In the genomic region with DNA sequence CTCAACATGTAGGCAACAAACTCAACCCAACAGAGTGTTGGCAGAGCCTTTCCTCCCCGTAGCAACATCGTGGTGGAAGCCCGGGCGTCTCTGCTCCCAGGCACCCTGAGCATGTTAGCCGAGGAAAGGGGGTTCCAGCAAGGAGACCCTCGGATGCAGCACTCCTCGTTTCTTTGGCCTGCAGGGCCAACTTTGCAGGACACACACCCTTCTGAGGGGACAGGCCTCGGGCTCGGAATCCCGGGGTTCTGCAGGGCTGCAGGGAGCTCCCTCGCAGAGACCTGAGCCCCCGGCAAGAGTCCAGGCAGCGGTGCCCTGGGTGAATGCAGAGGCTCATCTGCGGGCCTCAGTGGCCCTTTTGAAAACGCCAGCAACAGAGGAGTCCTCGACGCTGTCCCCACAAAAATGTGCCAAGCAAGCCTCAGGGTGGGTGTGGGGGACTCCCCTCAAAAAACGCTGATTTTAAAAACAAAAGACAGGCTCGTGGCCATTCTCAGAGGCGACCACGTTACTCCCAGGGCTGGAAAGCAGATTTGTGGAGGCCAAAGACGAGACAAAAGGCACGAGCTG, we compare ENCODE assay signal across 8 cellular contexts. TPM values are rescaled to one million over a fixed set of nuclear protein-coding genes. Genes with fewer than 3 reads are reported as not detected.
DNase-seq lines count a peak whose midpoint lies in the region; ATAC-seq, FAIRE-seq and TF ChIP-seq lines count a peak whose summit lies in the region.

No MANE protein-coding gene starts in this region.

- peaks cover 8% of the 10 kb centered on the region for H3K4me1 ChIP-seq in ACC112 (ENCODE audit: control insufficient read depth, insufficient read depth, low read length, unreplicated experiment)

- H3K9me3 Mint-ChIP-seq in brain: peaks cover 3 to 13% (median 7%) of the 10 kb centered on the region in 5 experiments
- no peaks in the 10 kb centered on the region for H3K9me3 Mint-ChIP-seq in stimulated activated naive B cell treated with anti-CD40 and anti-IgM and Interleukin-4, amounts not matched to agents 10 μg/mL and 1 μg/mL and 100 μg/mL, for 72 hours

- peaks cover 9% of the 10 kb centered on the region for H3K27me3 Mint-ChIP-seq in brain
- peaks cover 49 to 65% of the 10 kb centered on the region in 2 donors for H3K27me3 Mint-ChIP-seq in stimulated activated naive B cell treated with anti-CD40 and anti-IgM and Interleukin-4, amounts not matched to agents 10 μg/mL and 1 μg/mL and 100 μg/mL, for 72 hours

- H3K27me3 ChIP-seq in ACC112 (ENCODE audit: insufficient read depth, low read length) (no peaks in the 10 kb centered on the region), kidney epithelial cell (ENCODE audit: control insufficient read depth, insufficient read depth, low read length) (no peaks in the 10 kb centered on the region)

- no peak for FAIRE-seq in frontal cortex (lab: Jason Lieb, UNC)

- peaks cover 18% of the 10 kb centered on the region for H3K36me3 Mint-ChIP-seq in brain
- H3K36me3 Mint-ChIP-seq in stimulated activated naive B cell treated with anti-CD40 and anti-IgM and Interleukin-4, amounts not matched to agents 10 μg/mL and 1 μg/mL and 100 μg/mL, for 72 hours: peaks cover 0 to 3% of the 10 kb centered on the region in 2 donors

- peaks cover 43% of the 10 kb centered on the region for H3K4me1 Mint-ChIP-seq in brain
- peaks cover 3 to 7% of the 10 kb centered on the region in 2 donors for H3K4me1 Mint-ChIP-seq in stimulated activated naive B cell treated with anti-CD40 and anti-IgM and Interleukin-4, amounts not matched to agents 10 μg/mL and 1 μg/mL and 100 μg/mL, for 72 hours

- no peak overlapping the region for H3K27ac ChIP-seq in ACC112 (ENCODE audit: low read depth, low read length)

- H3K36me3 ChIP-seq in ACC112 (ENCODE audit: insufficient read depth, low read length) (no peaks in the 10 kb centered on the region), kidney epithelial cell (ENCODE audit: control insufficient read depth, insufficient read depth, low read length) (no peaks in the 10 kb centered on the region)

- TF ChIP-seq CTCF in HFF-Myc (IDR thresholded peaks at IDR 0.05; ENCODE audit: low read depth, low read length, missing control alignments) (no peak), brain (conservative IDR thresholded peaks at IDR 0.05) (no peak), kidney epithelial cell (IDR thresholded peaks at IDR 0.05; ENCODE audit: insufficient read depth, low read length, poor library complexity, severe bottlenecking) (no peak)

- H2AFZ ChIP-seq in ACC112 (ENCODE audit: low read length, unreplicated experiment): peak overlapping the region; percentile 53

- peak overlapping the region; percentile 87 to 100 (median 97) for H3K27ac Mint-ChIP-seq in brain
- H3K27ac Mint-ChIP-seq in stimulated activated naive B cell treated with anti-CD40 and anti-IgM and Interleukin-4, amounts not matched to agents 10 μg/mL and 1 μg/mL and 100 μg/mL, for 72 hours: peak overlapping the region; percentile 51

- peak overlapping the region; percentile 92 for H3K4me3 ChIP-seq in ACC112 (ENCODE audit: low read depth, low read length)
- peak overlapping the region; percentile 65 for H3K4me3 ChIP-seq in HFF-Myc (replicated peaks; ENCODE audit: low read depth, low read length)
- peak overlapping the region; percentile 79 for H3K4me3 ChIP-seq in kidney epithelial cell (ENCODE audit: low read depth, low read length)

- peaks cover 40% of the 10 kb centered on the region for H3K79me2 ChIP-seq in ACC112 (ENCODE audit: control insufficient read depth, insufficient read depth, low read length, unreplicated experiment)

- no peak for ATAC-seq in stimulated activated naive B cell treated with anti-CD40 and anti-IgM and Interleukin-4, amounts not matched to agents 10 μg/mL and 1 μg/mL and 100 μg/mL, for 72 hours (replicated peaks)

- H3K4me3 Mint-ChIP-seq in brain: peak overlapping the region; percentile 88 to 98 (median 96)
- peak overlapping the region; percentile 74 for H3K4me3 Mint-ChIP-seq in stimulated activated naive B cell treated with anti-CD40 and anti-IgM and Interleukin-4, amounts not matched to agents 10 μg/mL and 1 μg/mL and 100 μg/mL, for 72 hours

- DNase-seq in HFF-Myc (ENCODE audit: extremely low read depth, low read depth) (no peak), kidney epithelial cell (ENCODE audit: low read depth) (no peak), frontal cortex (ENCODE audit: low spot score in 2 of 2) (no peak)
- no peak for DNase-seq in stimulated activated naive B cell treated with anti-CD40 and anti-IgM and Interleukin-4, amounts not matched to agents 10 μg/mL and 1 μg/mL and 100 μg/mL, for 72 hours
- no peak for DNase-seq in stimulated activated CD4-positive, alpha-beta T cell treated with anti-CD3 and anti-CD28 coated beads, Interleukin-4, amount 100 ng/mL, for 1 hour
- DNase-seq in central memory CD4-positive, alpha-beta T cell: no peak

RNA-seq across cellular contexts. Expression of gene FAM171A1, which starts 1.4 kb away (rescaled TPM):
- 78.6 TPM for polyA plus RNA-seq in brain (ENCODE audit: insufficient read depth, low read depth, low replicate concordance)
- 32.0 and 34.0 TPM in 2 replicates for total RNA-seq in kidney epithelial cell
- total RNA-seq in frontal cortex: 23.6 TPM
